Comparison of ENCODE assay signal across 2 cellular contexts in genomic region chr19:18388328-18389094, GRCh38.
TF ChIP-seq lines count a peak whose summit lies in the region.

No MANE protein-coding gene starts in this region.

TF ChIP-seq in HEK293, 187 proteins besides CTCF, POLR2A, EP300 and RAD21 (continues in another document):
- no peak for TF ChIP-seq ZNF548 (tag by site-specific recombination; IDR thresholded peaks at IDR 0.05)
- TF ChIP-seq, protein P1, sequence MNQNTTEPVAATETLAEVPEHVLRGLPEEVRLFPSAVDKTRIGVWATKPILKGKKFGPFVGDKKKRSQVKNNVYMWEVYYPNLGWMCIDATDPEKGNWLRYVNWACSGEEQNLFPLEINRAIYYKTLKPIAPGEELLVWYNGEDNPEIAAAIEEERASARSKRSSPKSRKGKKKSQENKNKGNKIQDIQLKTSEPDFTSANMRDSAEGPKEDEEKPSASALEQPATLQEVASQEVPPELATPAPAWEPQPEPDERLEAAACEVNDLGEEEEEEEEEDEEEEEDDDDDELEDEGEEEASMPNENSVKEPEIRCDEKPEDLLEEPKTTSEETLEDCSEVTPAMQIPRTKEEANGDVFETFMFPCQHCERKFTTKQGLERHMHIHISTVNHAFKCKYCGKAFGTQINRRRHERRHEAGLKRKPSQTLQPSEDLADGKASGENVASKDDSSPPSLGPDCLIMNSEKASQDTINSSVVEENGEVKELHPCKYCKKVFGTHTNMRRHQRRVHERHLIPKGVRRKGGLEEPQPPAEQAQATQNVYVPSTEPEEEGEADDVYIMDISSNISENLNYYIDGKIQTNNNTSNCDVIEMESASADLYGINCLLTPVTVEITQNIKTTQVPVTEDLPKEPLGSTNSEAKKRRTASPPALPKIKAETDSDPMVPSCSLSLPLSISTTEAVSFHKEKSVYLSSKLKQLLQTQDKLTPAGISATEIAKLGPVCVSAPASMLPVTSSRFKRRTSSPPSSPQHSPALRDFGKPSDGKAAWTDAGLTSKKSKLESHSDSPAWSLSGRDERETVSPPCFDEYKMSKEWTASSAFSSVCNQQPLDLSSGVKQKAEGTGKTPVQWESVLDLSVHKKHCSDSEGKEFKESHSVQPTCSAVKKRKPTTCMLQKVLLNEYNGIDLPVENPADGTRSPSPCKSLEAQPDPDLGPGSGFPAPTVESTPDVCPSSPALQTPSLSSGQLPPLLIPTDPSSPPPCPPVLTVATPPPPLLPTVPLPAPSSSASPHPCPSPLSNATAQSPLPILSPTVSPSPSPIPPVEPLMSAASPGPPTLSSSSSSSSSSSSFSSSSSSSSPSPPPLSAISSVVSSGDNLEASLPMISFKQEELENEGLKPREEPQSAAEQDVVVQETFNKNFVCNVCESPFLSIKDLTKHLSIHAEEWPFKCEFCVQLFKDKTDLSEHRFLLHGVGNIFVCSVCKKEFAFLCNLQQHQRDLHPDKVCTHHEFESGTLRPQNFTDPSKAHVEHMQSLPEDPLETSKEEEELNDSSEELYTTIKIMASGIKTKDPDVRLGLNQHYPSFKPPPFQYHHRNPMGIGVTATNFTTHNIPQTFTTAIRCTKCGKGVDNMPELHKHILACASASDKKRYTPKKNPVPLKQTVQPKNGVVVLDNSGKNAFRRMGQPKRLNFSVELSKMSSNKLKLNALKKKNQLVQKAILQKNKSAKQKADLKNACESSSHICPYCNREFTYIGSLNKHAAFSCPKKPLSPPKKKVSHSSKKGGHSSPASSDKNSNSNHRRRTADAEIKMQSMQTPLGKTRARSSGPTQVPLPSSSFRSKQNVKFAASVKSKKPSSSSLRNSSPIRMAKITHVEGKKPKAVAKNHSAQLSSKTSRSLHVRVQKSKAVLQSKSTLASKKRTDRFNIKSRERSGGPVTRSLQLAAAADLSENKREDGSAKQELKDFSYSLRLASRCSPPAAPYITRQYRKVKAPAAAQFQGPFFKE (tag by site-specific recombination; IDR thresholded peaks at IDR 0.05; ENCODE audit: borderline replicate concordance) = no peak
- peak; percentile 65; the same call in 1 of the 2 replicates for TF ChIP-seq SP7 (tag by site-specific recombination; IDR thresholded peaks at IDR 0.05)
- no peak for TF ChIP-seq TSHZ1 (tag by site-specific recombination; IDR thresholded peaks at IDR 0.05; ENCODE audit: borderline replicate concordance)
- no peak for TF ChIP-seq YY1 (tag by site-specific recombination; IDR thresholded peaks at IDR 0.05)
- no peak for TF ChIP-seq ZNF596 (tag by site-specific recombination; IDR thresholded peaks at IDR 0.05)
- peak; percentile 22; the same call in 1 of the 2 replicates for TF ChIP-seq KLF9 (tag by site-specific recombination; IDR thresholded peaks at IDR 0.05; ENCODE audit: low read depth)
- TF ChIP-seq OVOL3 (tag by site-specific recombination; IDR thresholded peaks at IDR 0.05) = no peak
- TF ChIP-seq ZNF214 (tag by site-specific recombination; IDR thresholded peaks at IDR 0.05; ENCODE audit: borderline replicate concordance) = no peak
- TF ChIP-seq ZNF16 (tag by site-specific recombination; IDR thresholded peaks at IDR 0.05; ENCODE audit: low read depth) = no peak
- TF ChIP-seq RBAK (tag by site-specific recombination; IDR thresholded peaks at IDR 0.05) = no peak
- TF ChIP-seq, protein P2, sequence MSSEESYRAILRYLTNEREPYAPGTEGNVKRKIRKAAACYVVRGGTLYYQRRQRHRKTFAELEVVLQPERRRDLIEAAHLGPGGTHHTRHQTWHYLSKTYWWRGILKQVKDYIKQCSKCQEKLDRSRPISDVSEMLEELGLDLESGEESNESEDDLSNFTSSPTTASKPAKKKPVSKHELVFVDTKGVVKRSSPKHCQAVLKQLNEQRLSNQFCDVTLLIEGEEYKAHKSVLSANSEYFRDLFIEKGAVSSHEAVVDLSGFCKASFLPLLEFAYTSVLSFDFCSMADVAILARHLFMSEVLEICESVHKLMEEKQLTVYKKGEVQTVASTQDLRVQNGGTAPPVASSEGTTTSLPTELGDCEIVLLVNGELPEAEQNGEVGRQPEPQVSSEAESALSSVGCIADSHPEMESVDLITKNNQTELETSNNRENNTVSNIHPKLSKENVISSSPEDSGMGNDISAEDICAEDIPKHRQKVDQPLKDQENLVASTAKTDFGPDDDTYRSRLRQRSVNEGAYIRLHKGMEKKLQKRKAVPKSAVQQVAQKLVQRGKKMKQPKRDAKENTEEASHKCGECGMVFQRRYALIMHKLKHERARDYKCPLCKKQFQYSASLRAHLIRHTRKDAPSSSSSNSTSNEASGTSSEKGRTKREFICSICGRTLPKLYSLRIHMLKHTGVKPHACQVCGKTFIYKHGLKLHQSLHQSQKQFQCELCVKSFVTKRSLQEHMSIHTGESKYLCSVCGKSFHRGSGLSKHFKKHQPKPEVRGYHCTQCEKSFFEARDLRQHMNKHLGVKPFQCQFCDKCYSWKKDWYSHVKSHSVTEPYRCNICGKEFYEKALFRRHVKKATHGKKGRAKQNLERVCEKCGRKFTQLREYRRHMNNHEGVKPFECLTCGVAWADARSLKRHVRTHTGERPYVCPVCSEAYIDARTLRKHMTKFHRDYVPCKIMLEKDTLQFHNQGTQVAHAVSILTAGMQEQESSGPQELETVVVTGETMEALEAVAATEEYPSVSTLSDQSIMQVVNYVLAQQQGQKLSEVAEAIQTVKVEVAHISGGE (tag by site-specific recombination; conservative IDR thresholded peaks at IDR 0.05; ENCODE audit: low read depth) = peak; percentile 51; the same call in 1 of the 2 replicates
- TF ChIP-seq ZNF138 (tag by site-specific recombination; IDR thresholded peaks at IDR 0.05; ENCODE audit: borderline replicate concordance) = no peak

TF ChIP-seq in K562, 482 proteins besides CTCF, POLR2A, EP300 and RAD21 (continues in another document):
- TF ChIP-seq DEAF1 (CRISPR knock-in tag; IDR thresholded peaks at IDR 0.05) (peak; percentile 67), MEF2A (IDR thresholded peaks at IDR 0.05; ENCODE audit: control insufficient read depth, low read depth, low read length) (0 out of 2 replicates have a peak, but pooled peaks have one; percentile 31), THRAP3 (IDR thresholded peaks at IDR 0.05; ENCODE audit: borderline replicate concordance) (no peak), SETDB1 (IDR thresholded peaks at IDR 0.05; ENCODE audit: low read length) (no peak), CXXC5 (CRISPR knock-in tag; IDR thresholded peaks at IDR 0.05) (peak; percentile 89), PCBP1 (IDR thresholded peaks at IDR 0.05; ENCODE audit: low read depth, low read length, poor library complexity, severe bottlenecking) (peak; percentile 89), TCF7L2 (IDR thresholded peaks at IDR 0.05; ENCODE audit: low read depth, low read length) (no peak), KAT2B (IDR thresholded peaks at IDR 0.05; ENCODE audit: low read depth, low read length) (no peak), ZSCAN32 (CRISPR knock-in tag; IDR thresholded peaks at IDR 0.05) (no peak), FOXM1 (IDR thresholded peaks at IDR 0.05; ENCODE audit: low read depth) (no peak), FOXM1 (CRISPR knock-in tag; IDR thresholded peaks at IDR 0.05; ENCODE audit: low read depth) (peak; percentile 94; the same call in 1 of the 2 replicates), ZFP1 (CRISPR knock-in tag; IDR thresholded peaks at IDR 0.05) (no peak; the same call in 1 of the 2 replicates), SUPT5H (IDR thresholded peaks at IDR 0.05) (peak; percentile 70), KDM4B (IDR thresholded peaks at IDR 0.05; ENCODE audit: borderline replicate concordance in 2 of 2, low read depth in 1 of 2) (peak in 1 of 2 experiments; percentile 58; a peak in 1 of 4 replicates), GABPA (tag; conservative IDR thresholded peaks at IDR 0.05; ENCODE audit: low read depth) (no peak), SLC30A9 (CRISPR knock-in tag; IDR thresholded peaks at IDR 0.05) (no peak), THRA (IDR thresholded peaks at IDR 0.05) (no peak), ZNF75A (CRISPR knock-in tag; IDR thresholded peaks at IDR 0.05) (no peak), DACH1 (IDR thresholded peaks at IDR 0.05; ENCODE audit: partially characterized antibody) (peak; percentile 64), JUND (IDR thresholded peaks at IDR 0.05; ENCODE audit: borderline replicate concordance, low read depth, low read length) (peak; percentile 57), JUND (tag; IDR thresholded peaks at IDR 0.05; ENCODE audit: borderline replicate concordance, low read depth, low read length) (peak; percentile 57; the same call in 1 of the 3 replicates), RNF2 (IDR thresholded peaks at IDR 0.05) (peak; percentile 85; the same call in 1 of the 2 replicates), KDM2B (CRISPR knock-in tag; IDR thresholded peaks at IDR 0.05) (0 out of 2 replicates have a peak, but pooled peaks have one; percentile 8)
- TF ChIP-seq, protein P3, sequence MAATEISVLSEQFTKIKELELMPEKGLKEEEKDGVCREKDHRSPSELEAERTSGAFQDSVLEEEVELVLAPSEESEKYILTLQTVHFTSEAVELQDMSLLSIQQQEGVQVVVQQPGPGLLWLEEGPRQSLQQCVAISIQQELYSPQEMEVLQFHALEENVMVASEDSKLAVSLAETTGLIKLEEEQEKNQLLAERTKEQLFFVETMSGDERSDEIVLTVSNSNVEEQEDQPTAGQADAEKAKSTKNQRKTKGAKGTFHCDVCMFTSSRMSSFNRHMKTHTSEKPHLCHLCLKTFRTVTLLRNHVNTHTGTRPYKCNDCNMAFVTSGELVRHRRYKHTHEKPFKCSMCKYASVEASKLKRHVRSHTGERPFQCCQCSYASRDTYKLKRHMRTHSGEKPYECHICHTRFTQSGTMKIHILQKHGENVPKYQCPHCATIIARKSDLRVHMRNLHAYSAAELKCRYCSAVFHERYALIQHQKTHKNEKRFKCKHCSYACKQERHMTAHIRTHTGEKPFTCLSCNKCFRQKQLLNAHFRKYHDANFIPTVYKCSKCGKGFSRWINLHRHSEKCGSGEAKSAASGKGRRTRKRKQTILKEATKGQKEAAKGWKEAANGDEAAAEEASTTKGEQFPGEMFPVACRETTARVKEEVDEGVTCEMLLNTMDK (IDR thresholded peaks at IDR 0.05; ENCODE audit: borderline replicate concordance, insufficient read depth, low read depth, low read length, poor library complexity, severe bottlenecking) = peak; percentile 98
- TF ChIP-seq, protein P4, sequence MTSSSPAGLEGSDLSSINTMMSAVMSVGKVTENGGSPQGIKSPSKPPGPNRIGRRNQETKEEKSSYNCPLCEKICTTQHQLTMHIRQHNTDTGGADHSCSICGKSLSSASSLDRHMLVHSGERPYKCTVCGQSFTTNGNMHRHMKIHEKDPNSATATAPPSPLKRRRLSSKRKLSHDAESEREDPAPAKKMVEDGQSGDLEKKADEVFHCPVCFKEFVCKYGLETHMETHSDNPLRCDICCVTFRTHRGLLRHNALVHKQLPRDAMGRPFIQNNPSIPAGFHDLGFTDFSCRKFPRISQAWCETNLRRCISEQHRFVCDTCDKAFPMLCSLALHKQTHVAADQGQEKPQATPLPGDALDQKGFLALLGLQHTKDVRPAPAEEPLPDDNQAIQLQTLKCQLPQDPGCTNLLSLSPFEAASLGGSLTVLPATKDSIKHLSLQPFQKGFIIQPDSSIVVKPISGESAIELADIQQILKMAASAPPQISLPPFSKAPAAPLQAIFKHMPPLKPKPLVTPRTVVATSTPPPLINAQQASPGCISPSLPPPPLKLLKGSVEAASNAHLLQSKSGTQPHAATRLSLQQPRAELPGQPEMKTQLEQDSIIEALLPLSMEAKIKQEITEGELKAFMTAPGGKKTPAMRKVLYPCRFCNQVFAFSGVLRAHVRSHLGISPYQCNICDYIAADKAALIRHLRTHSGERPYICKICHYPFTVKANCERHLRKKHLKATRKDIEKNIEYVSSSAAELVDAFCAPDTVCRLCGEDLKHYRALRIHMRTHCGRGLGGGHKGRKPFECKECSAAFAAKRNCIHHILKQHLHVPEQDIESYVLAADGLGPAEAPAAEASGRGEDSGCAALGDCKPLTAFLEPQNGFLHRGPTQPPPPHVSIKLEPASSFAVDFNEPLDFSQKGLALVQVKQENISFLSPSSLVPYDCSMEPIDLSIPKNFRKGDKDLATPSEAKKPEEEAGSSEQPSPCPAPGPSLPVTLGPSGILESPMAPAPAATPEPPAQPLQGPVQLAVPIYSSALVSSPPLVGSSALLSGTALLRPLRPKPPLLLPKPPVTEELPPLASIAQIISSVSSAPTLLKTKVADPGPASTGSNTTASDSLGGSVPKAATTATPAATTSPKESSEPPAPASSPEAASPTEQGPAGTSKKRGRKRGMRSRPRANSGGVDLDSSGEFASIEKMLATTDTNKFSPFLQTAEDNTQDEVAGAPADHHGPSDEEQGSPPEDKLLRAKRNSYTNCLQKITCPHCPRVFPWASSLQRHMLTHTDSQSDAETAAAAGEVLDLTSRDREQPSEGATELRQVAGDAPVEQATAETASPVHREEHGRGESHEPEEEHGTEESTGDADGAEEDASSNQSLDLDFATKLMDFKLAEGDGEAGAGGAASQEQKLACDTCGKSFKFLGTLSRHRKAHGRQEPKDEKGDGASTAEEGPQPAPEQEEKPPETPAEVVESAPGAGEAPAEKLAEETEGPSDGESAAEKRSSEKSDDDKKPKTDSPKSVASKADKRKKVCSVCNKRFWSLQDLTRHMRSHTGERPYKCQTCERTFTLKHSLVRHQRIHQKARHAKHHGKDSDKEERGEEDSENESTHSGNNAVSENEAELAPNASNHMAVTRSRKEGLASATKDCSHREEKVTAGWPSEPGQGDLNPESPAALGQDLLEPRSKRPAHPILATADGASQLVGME (CRISPR knock-in tag; IDR thresholded peaks at IDR 0.05) = peak; percentile 78; the same call in 1 of the 2 replicates
